In the genomic region with DNA sequence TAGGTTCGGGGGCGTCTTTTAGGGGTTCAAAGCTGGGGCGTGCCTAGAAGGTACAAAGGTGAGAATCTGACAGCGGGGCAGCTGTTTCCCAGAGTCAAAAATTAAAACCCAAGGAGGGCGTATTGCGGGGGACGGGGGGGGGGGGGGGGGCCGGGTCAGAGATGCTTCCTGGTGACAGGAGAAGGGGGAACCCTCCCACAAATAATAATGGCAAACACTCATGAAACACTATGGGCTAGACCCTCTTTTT, we compare ENCODE assay signal across 8 cellular contexts. TPM values are rescaled to one million over a fixed set of nuclear protein-coding genes. Genes with fewer than 3 reads are reported as not detected.
A peak's percentile ranks its signal among the peaks of the same experiment; 100 is the strongest.
DNase-seq lines count a peak whose midpoint lies in the region; ATAC-seq and TF ChIP-seq lines count a peak whose summit lies in the region.

No MANE protein-coding gene starts in this region.

- 5 to 9% methylated on average over 3 to 8 of the region's 8 CpGs for WGBS in esophagus squamous epithelium, 2 donors
- no CpG with 5 or more reads among the region's 8 CpGs for WGBS in trophoblast cell (ENCODE audit: extremely low coverage, insufficient coverage, insufficient read length)

- no peak for TF ChIP-seq CTCF in DND-41 (IDR thresholded peaks at IDR 0.05; ENCODE audit: borderline replicate concordance, extremely low read depth, low read length, poor library complexity, severe bottlenecking)
- no peak for TF ChIP-seq CTCF in RWPE2 (IDR thresholded peaks at IDR 0.05; ENCODE audit: poor library complexity, severe bottlenecking)
- TF ChIP-seq CTCF in esophagus squamous epithelium (IDR thresholded peaks at IDR 0.05) = no peak

- H3K14ac ChIP-seq in trophoblast cell (ENCODE audit: low read length) = peak overlapping the region; percentile 98

- intact Hi-C loops in esophagus squamous epithelium (cut with DNase I) = no loop called here

- peak overlapping the region; percentile 48 for H2BK12ac ChIP-seq in trophoblast cell (ENCODE audit: low read length)

- H3K9ac ChIP-seq in DND-41 (ENCODE audit: low read depth, low read length) = peak overlapping the region; percentile 81
- H3K9ac ChIP-seq in trophoblast cell (ENCODE audit: low read length) = peak overlapping the region; percentile 93

- ATAC-seq in DND-41 (ENCODE audit: insufficient read depth, low read depth) (no peak), RWPE2 (ENCODE audit: low read depth) (no peak), HG02885 (IDR thresholded peaks at IDR 0.05; ENCODE audit: poor library complexity, unreplicated experiment) (no peak)

- peak overlapping the region; percentile 98 for H4K91ac ChIP-seq in trophoblast cell (ENCODE audit: low read depth, low read length)

- H3K4me2 ChIP-seq in DND-41 (ENCODE audit: insufficient read depth, low read length) = peak overlapping the region; percentile 75
- H3K4me2 ChIP-seq in trophoblast cell (ENCODE audit: low read length) = peak overlapping the region; percentile 91

- peak overlapping the region; percentile 99 for H2BK120ac ChIP-seq in trophoblast cell (ENCODE audit: insufficient read depth, low read length, poor library complexity)

- DNase-seq in DND-41 = no peak
- DNase-seq in RWPE2 (ENCODE audit: low spot score) = no peak
- DNase-seq in esophagus squamous epithelium (lab: John Stamatoyannopoulos, UW) = no peak
- DNase-seq in trophoblast cell = no peak
- DNase-seq in superior temporal gyrus (ENCODE audit: extremely low spot score) = no peak
- DNase-seq in NCI-H524 (lab: John Stamatoyannopoulos, UW) = no peak
- no peak for DNase-seq in HK-2 (ENCODE audit: unreplicated experiment)

- H3K4me3 ChIP-seq in DND-41 (ENCODE audit: low read depth in 1 of 2, low read length in 2 of 2) (peak overlapping the region; percentile 73 to 86; a peak in 3 of 4 replicates), RWPE2 (ENCODE audit: severe bottlenecking) (peak overlapping the region; percentile 76), esophagus squamous epithelium (peak overlapping the region; percentile 73 to 90 (median 84)), trophoblast cell (ENCODE audit: low read depth, low read length) (peak overlapping the region; percentile 99)

- H3K4me1 ChIP-seq in DND-41 (ENCODE audit: insufficient read depth, low read length) (peaks cover 25% of the 10 kb centered on the region), RWPE2 (ENCODE audit: insufficient read depth, poor library complexity, severe bottlenecking) (no peaks in the 10 kb centered on the region), esophagus squamous epithelium (peaks cover 31 to 80% (median 38%) of the 10 kb centered on the region in 3 donors), trophoblast cell (ENCODE audit: control insufficient read depth in 1 of 2, insufficient read depth in 2 of 2, low read length in 2 of 2) (peaks cover 18 to 24% of the 10 kb centered on the region in 2 experiments)

- H3K27me3 ChIP-seq in DND-41 (ENCODE audit: insufficient read depth, low read length, poor library complexity) (no peaks in the 10 kb centered on the region), RWPE2 (ENCODE audit: insufficient read depth, poor library complexity, severe bottlenecking) (no peaks in the 10 kb centered on the region), esophagus squamous epithelium (peaks cover 0 to under 1% (median 0%) of the 10 kb centered on the region in 4 donors), trophoblast cell (ENCODE audit: insufficient read depth, low read length) (no peaks in the 10 kb centered on the region)

- peak overlapping the region; percentile 97 for H2BK5ac ChIP-seq in trophoblast cell (ENCODE audit: low read depth, low read length, poor library complexity)

- H3K27ac ChIP-seq in DND-41 (ENCODE audit: low read length) (peak overlapping the region; percentile 97), RWPE2 (ENCODE audit: poor library complexity, severe bottlenecking) (peak overlapping the region; percentile 63), esophagus squamous epithelium (peak overlapping the region; percentile 79 to 95 (median 90)), trophoblast cell (ENCODE audit: low read depth, low read length) (peak overlapping the region; percentile 87)

- H3K36me3 ChIP-seq in DND-41 (ENCODE audit: insufficient read depth, low read length) (no peaks in the 10 kb centered on the region), RWPE2 (ENCODE audit: low read depth) (no peaks in the 10 kb centered on the region), esophagus squamous epithelium (no peaks in the 10 kb centered on the region), trophoblast cell (ENCODE audit: control insufficient read depth in 1 of 2, insufficient read depth in 2 of 2, low read length in 2 of 2) (peaks cover 0 to 3% of the 10 kb centered on the region in 2 experiments)

- H3K9me3 ChIP-seq in DND-41 (ENCODE audit: insufficient read depth, low read length, severe bottlenecking) (no peaks in the 10 kb centered on the region), RWPE2 (ENCODE audit: severe bottlenecking) (no peaks in the 10 kb centered on the region), esophagus squamous epithelium (no peaks in the 10 kb centered on the region), trophoblast cell (ENCODE audit: insufficient read depth, low read depth, low read length) (no peaks in the 10 kb centered on the region)

- TF ChIP-seq POLR2A in esophagus squamous epithelium (IDR thresholded peaks at IDR 0.05) = no peak

- H4K20me1 ChIP-seq in DND-41 (ENCODE audit: insufficient read depth, low read length) = peaks cover 39% of the 10 kb centered on the region

- peak overlapping the region; percentile 99 for H4K8ac ChIP-seq in trophoblast cell (ENCODE audit: low read depth, low read length)

- H3K23ac ChIP-seq in trophoblast cell (ENCODE audit: low read length) = no peak overlapping the region

- H3K79me1 ChIP-seq in trophoblast cell (ENCODE audit: low read length) = peaks cover 8% of the 10 kb centered on the region

- H3K79me2 ChIP-seq in DND-41 (ENCODE audit: insufficient read depth, low read length) (peaks cover 59% of the 10 kb centered on the region), trophoblast cell (ENCODE audit: control insufficient read depth, insufficient read depth, low read length, poor library complexity) (peaks cover 24% of the 10 kb centered on the region)

- peak overlapping the region; percentile 88 for H2AFZ ChIP-seq in DND-41 (ENCODE audit: low read depth, low read length)
- no peak overlapping the region for H2AFZ ChIP-seq in trophoblast cell (ENCODE audit: insufficient read depth, low read length, poor library complexity)

- H2AK5ac ChIP-seq in trophoblast cell (ENCODE audit: low read length) = peak overlapping the region; percentile 98

- H3K18ac ChIP-seq in trophoblast cell (ENCODE audit: low read length) = peak overlapping the region; percentile 100

- H4K12ac ChIP-seq in trophoblast cell (ENCODE audit: low read depth, low read length) = peak overlapping the region; percentile 98

- peak overlapping the region; percentile 99 for H3K4ac ChIP-seq in trophoblast cell (ENCODE audit: low read depth, low read length)

RNA-seq across cellular contexts. Expression of gene PAK4, which starts 0.7 kb away (rescaled TPM):
- 10 to 100 TPM; 12.2 to 40.1 (median 18.3) TPM for total RNA-seq in esophagus squamous epithelium
- 117 and 130 TPM in 2 replicates for polyA plus RNA-seq in trophoblast cell (2013)

RNA-seq across cellular contexts. Expression of gene ACP7, which starts 42.1 kb away (rescaled TPM):
- total RNA-seq in esophagus squamous epithelium = under 1 TPM in 3 of 4 donors, not detected in 1; 0.19 to 0.57 (median 0.40) TPM
- polyA plus RNA-seq in trophoblast cell (2013) = not detected in 2 replicates
